Comparison of ENCODE assay signal across 15 cellular contexts in the genomic region with DNA sequence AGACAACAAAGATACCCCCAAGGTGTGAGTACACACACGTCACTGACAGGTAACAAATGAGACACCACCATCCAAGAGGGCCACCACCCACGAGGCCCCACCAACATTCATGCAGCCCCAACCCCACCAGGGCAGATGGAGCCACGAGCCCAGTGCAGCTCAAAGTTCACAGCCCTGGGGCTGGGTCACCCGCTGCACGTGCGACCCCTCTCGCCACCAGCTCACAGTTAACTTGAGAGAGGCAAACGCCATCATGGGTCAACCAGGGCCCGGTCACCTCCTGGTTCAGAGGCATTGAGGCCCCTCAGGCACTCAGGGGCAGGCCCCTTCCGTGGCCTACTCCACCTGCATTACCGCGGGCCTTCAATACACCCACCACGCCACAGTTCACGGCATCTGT. TPM values are rescaled to one million over a fixed set of nuclear protein-coding genes. Genes with fewer than 3 reads are reported as not detected.
A peak's percentile ranks its signal among the peaks of the same experiment; 100 is the strongest.
DNase-seq lines count a peak whose midpoint lies in the region; ATAC-seq and TF ChIP-seq lines count a peak whose summit lies in the region.
"Had no signal": no experiment of that assay in that cellular context is flagged by ENCODE, and none has a peak within 500 bp of the region (broad histone marks: within the 10 kb centered on the region; RNA-seq: fewer than 3 reads in every experiment).

No MANE protein-coding gene starts in this region.

- 95% methylated on average over 13 to 14 of the region's 14 CpGs for WGBS in testis, 2 donors

- H3K4me3 Mint-ChIP-seq in IgD-negative memory B cell, result no peak overlapping the region
- H3K4me3 Mint-ChIP-seq in endothelial cell (ENCODE audit: unreplicated experiment), result peak overlapping the region; percentile 77
- no peak overlapping the region for H3K4me3 Mint-ChIP-seq in stimulated activated effector memory CD8-positive, alpha-beta T cell treated with anti-CD3 and anti-CD28 coated beads, Interleukin-12 subunit alpha, Interleukin-12 subunit beta, amount 100 ng/mL, for 72 hours
- H3K4me3 Mint-ChIP-seq: CD4-positive, alpha-beta memory T cell; HFFc6 had no signal

- H3K27me3 Mint-ChIP-seq in IgD-negative memory B cell (no peaks in the 10 kb centered on the region), endothelial cell (ENCODE audit: unreplicated experiment) (peaks cover 5% of the 10 kb centered on the region)
- H3K27me3 Mint-ChIP-seq: CD4-positive, alpha-beta memory T cell had no signal

- TF ChIP-seq CTCF in cardiac muscle cell (IDR thresholded peaks at IDR 0.05; ENCODE audit: low read depth, low read length) (no peak), endothelial cell (IDR thresholded peaks at IDR 0.05; ENCODE audit: unreplicated experiment) (no peak), testis (IDR thresholded peaks at IDR 0.05) (no peak)

- no peak overlapping the region for H3K4me3 ChIP-seq in cardiac muscle cell
- H3K4me3 ChIP-seq in testis, result no peak overlapping the region

- DNase-seq in cardiac muscle cell (ENCODE audit: low read depth in 1 of 2, low spot score in 1 of 2) (no peak), left cardiac atrium (no peak), endothelial cell (ENCODE audit: low spot score) (no peak), NCI-H510A (lab: John Stamatoyannopoulos, UW) (no peak), testis (no peak)
- no peak for DNase-seq in stimulated activated effector memory CD8-positive, alpha-beta T cell treated with anti-CD3 and anti-CD28 coated beads, Interleukin-12 subunit alpha, Interleukin-12 subunit beta, amount 100 ng/mL, for 72 hours (ENCODE audit: low spot score in 2 of 2)
- DNase-seq in central memory CD4-positive, alpha-beta T cell, result no peak
- DNase-seq: ACHN; CD4-positive, alpha-beta memory T cell; GF-D8; HCEC 1CT; HFFc6 had no signal

- H3K4me1 ChIP-seq in cardiac muscle cell (ENCODE audit: low read depth) (peaks cover 31% of the 10 kb centered on the region), testis (peaks cover 4% of the 10 kb centered on the region)

- H3K27ac ChIP-seq in cardiac muscle cell (peak overlapping the region; percentile 95), testis (no peak overlapping the region)
- H3K27ac ChIP-seq: C4-2B, HL-60 had no signal

- intact Hi-C loops in left cardiac atrium (cut with DNase I) (no loop called here), testis (cut with DNase I; ENCODE audit: low total_unique reads) (no loop called here)

- H3K36me3 Mint-ChIP-seq in IgD-negative memory B cell (peaks cover 8% of the 10 kb centered on the region), endothelial cell (ENCODE audit: low read depth, unreplicated experiment) (peaks cover 39% of the 10 kb centered on the region)
- peaks cover 63% of the 10 kb centered on the region for H3K36me3 Mint-ChIP-seq in stimulated activated effector memory CD8-positive, alpha-beta T cell treated with anti-CD3 and anti-CD28 coated beads, Interleukin-12 subunit alpha, Interleukin-12 subunit beta, amount 100 ng/mL, for 72 hours

- H3K36me3 ChIP-seq in cardiac muscle cell, result peaks cover 34% of the 10 kb centered on the region
- no peaks in the 10 kb centered on the region for H3K36me3 ChIP-seq in testis (ENCODE audit: low read depth, missing control alignments)

- H3K4me1 Mint-ChIP-seq in IgD-negative memory B cell (peaks cover 11 to 14% (median 13%) of the 10 kb centered on the region in 3 donors), endothelial cell (ENCODE audit: unreplicated experiment) (peaks cover 20% of the 10 kb centered on the region)
- peaks cover 10% of the 10 kb centered on the region for H3K4me1 Mint-ChIP-seq in stimulated activated effector memory CD8-positive, alpha-beta T cell treated with anti-CD3 and anti-CD28 coated beads, Interleukin-12 subunit alpha, Interleukin-12 subunit beta, amount 100 ng/mL, for 72 hours

- no peak for TF ChIP-seq POLR2A in testis (IDR thresholded peaks at IDR 0.05)

- H3K9me3 ChIP-seq in cardiac muscle cell (ENCODE audit: low read depth) (no peaks in the 10 kb centered on the region), testis (no peaks in the 10 kb centered on the region)

- H3K27me3 ChIP-seq in cardiac muscle cell (no peaks in the 10 kb centered on the region), testis (no peaks in the 10 kb centered on the region)

- H3K27ac Mint-ChIP-seq in IgD-negative memory B cell (peak overlapping the region in 2 of 3 donors; percentile 28 to 53), endothelial cell (ENCODE audit: unreplicated experiment) (no peak overlapping the region)
- H3K27ac Mint-ChIP-seq in stimulated activated effector memory CD8-positive, alpha-beta T cell treated with anti-CD3 and anti-CD28 coated beads, Interleukin-12 subunit alpha, Interleukin-12 subunit beta, amount 100 ng/mL, for 72 hours, result peak overlapping the region; percentile 52
- H3K27ac Mint-ChIP-seq: HFFc6 had no signal

- no peaks in the 10 kb centered on the region for H3K9me3 Mint-ChIP-seq in IgD-negative memory B cell
- H3K9me3 Mint-ChIP-seq in endothelial cell (ENCODE audit: unreplicated experiment), result no peaks in the 10 kb centered on the region
- no peaks in the 10 kb centered on the region for H3K9me3 Mint-ChIP-seq in stimulated activated effector memory CD8-positive, alpha-beta T cell treated with anti-CD3 and anti-CD28 coated beads, Interleukin-12 subunit alpha, Interleukin-12 subunit beta, amount 100 ng/mL, for 72 hours
- H3K9me3 Mint-ChIP-seq: CD4-positive, alpha-beta memory T cell; HFFc6 had no signal

- ATAC-seq in left cardiac atrium, result no peak
- no peak for ATAC-seq in stimulated activated effector memory CD8-positive, alpha-beta T cell treated with anti-CD3 and anti-CD28 coated beads, Interleukin-12 subunit alpha, Interleukin-12 subunit beta, amount 100 ng/mL, for 72 hours

RNA-seq across cellular contexts. Expression of gene EPS15L1, which starts 49.8 kb away (rescaled TPM):
- total RNA-seq in cardiac muscle cell (22.4 and 37.8 TPM in 2 replicates), left cardiac atrium (10 to 100 TPM; 59.9 to 67.4 TPM), endothelial cell (ENCODE audit: unreplicated experiment) (34.5 TPM), testis (10 to 100 TPM; 51.8 to 55.8 TPM)
- polyA plus RNA-seq in cardiac muscle cell (38.8 and 42.6 TPM in 2 replicates), IgD-negative memory B cell (28.5 TPM), testis (ENCODE audit: insufficient read depth, low read depth, low replicate concordance) (36.5 TPM)
